In genomic region chr6:62150048-62150663, GRCh38 we compare ENCODE assay signal across 8 cellular contexts.
DNase-seq lines count a peak whose midpoint lies in the region; ATAC-seq and TF ChIP-seq lines count a peak whose summit lies in the region.

No MANE protein-coding gene starts in this region.

- no peaks in the 10 kb centered on the region for H4K20me1 ChIP-seq in OCI-LY3 (ENCODE audit: insufficient read depth, low read length)

- H3K79me2 ChIP-seq in OCI-LY3 (ENCODE audit: low read length), result no peaks in the 10 kb centered on the region

- no peaks in the 10 kb centered on the region for H3K9me3 Mint-ChIP-seq in endothelial cell (ENCODE audit: unreplicated experiment)
- no peaks in the 10 kb centered on the region for H3K9me3 Mint-ChIP-seq in osteocyte (ENCODE audit: unreplicated experiment)
- peaks cover 8% of the 10 kb centered on the region for H3K9me3 Mint-ChIP-seq in activated naive CD8-positive, alpha-beta T cell treated with anti-CD3 and anti-CD28 coated beads, Interleukin-2, amount 50 U/mL, for 24 hours

- DNase-seq in DMS53 treated with DMSO at 0.1 percent for 48 hours (lab: John Stamatoyannopoulos, UW; ENCODE audit: unreplicated experiment), result peak; percentile 59
- DNase-seq in endothelial cell (ENCODE audit: low spot score), result peak; percentile 37
- DNase-seq in osteocyte (ENCODE audit: extremely low spot score, unreplicated experiment), result no peak
- no peak for DNase-seq in activated naive CD8-positive, alpha-beta T cell treated with anti-CD3 and anti-CD28 coated beads, Interleukin-2, amount 50 U/mL, for 24 hours
- DNase-seq in sigmoid colon, result no peak

- TF ChIP-seq EP300 in sigmoid colon (IDR thresholded peaks at IDR 0.05), result no peak

- no peak for TF ChIP-seq POLR2A in sigmoid colon (IDR thresholded peaks at IDR 0.05)

- H3K27ac Mint-ChIP-seq in endothelial cell (ENCODE audit: unreplicated experiment) (no peak overlapping the region), osteocyte (ENCODE audit: unreplicated experiment) (no peak overlapping the region)
- H3K27ac Mint-ChIP-seq in activated naive CD8-positive, alpha-beta T cell treated with anti-CD3 and anti-CD28 coated beads, Interleukin-2, amount 50 U/mL, for 24 hours, result no peak overlapping the region

- H3K4me1 Mint-ChIP-seq in endothelial cell (ENCODE audit: unreplicated experiment) (no peaks in the 10 kb centered on the region), osteocyte (ENCODE audit: unreplicated experiment) (no peaks in the 10 kb centered on the region)
- no peaks in the 10 kb centered on the region for H3K4me1 Mint-ChIP-seq in activated naive CD8-positive, alpha-beta T cell treated with anti-CD3 and anti-CD28 coated beads, Interleukin-2, amount 50 U/mL, for 24 hours

- TF ChIP-seq CTCF in OCI-LY3 (IDR thresholded peaks at IDR 0.05; ENCODE audit: low read depth, low read length) (peak; percentile 92), endothelial cell (IDR thresholded peaks at IDR 0.05; ENCODE audit: unreplicated experiment) (peak; percentile 77), osteocyte (IDR thresholded peaks at IDR 0.05) (peak; percentile 64), sigmoid colon (IDR thresholded peaks at IDR 0.05) (peak in 1 of 4 experiments; percentile 34)

- H3K36me3 ChIP-seq in OCI-LY3 (replicated peaks; ENCODE audit: low read depth, low read length), result no peaks in the 10 kb centered on the region
- H3K36me3 ChIP-seq in sigmoid colon, result no peaks in the 10 kb centered on the region

- H3K27me3 ChIP-seq in OCI-LY3 (ENCODE audit: low read depth, low read length) (no peaks in the 10 kb centered on the region), sigmoid colon (no peaks in the 10 kb centered on the region)

- no peak overlapping the region for H3K4me3 ChIP-seq in OCI-LY3 (ENCODE audit: low read length)
- H3K4me3 ChIP-seq in sigmoid colon, result no peak overlapping the region

- no peak overlapping the region for H2AFZ ChIP-seq in OCI-LY3 (ENCODE audit: low read depth, low read length)

- no peak overlapping the region for H3K27ac ChIP-seq in OCI-LY3 (ENCODE audit: low read length)
- H3K27ac ChIP-seq in sigmoid colon, result no peak overlapping the region

- H3K4me1 ChIP-seq in OCI-LY3 (ENCODE audit: low read length), result peaks cover 10% of the 10 kb centered on the region
- no peaks in the 10 kb centered on the region for H3K4me1 ChIP-seq in sigmoid colon

- 63 to 72% methylated on average over 3 of the region's 3 CpGs for WGBS in sigmoid colon, 2 donors

- no peaks in the 10 kb centered on the region for H3K9me3 ChIP-seq in OCI-LY3 (ENCODE audit: insufficient read depth, low read length)
- H3K9me3 ChIP-seq in sigmoid colon, result no peaks in the 10 kb centered on the region

- no peak overlapping the region for H3K4me3 Mint-ChIP-seq in endothelial cell (ENCODE audit: unreplicated experiment)
- no peak overlapping the region for H3K4me3 Mint-ChIP-seq in osteocyte (ENCODE audit: unreplicated experiment)
- no peak overlapping the region for H3K4me3 Mint-ChIP-seq in activated naive CD8-positive, alpha-beta T cell treated with anti-CD3 and anti-CD28 coated beads, Interleukin-2, amount 50 U/mL, for 24 hours

- H3K36me3 Mint-ChIP-seq in endothelial cell (ENCODE audit: low read depth, unreplicated experiment) (no peaks in the 10 kb centered on the region), osteocyte (ENCODE audit: unreplicated experiment) (no peaks in the 10 kb centered on the region)
- no peaks in the 10 kb centered on the region for H3K36me3 Mint-ChIP-seq in activated naive CD8-positive, alpha-beta T cell treated with anti-CD3 and anti-CD28 coated beads, Interleukin-2, amount 50 U/mL, for 24 hours (ENCODE audit: low read depth)

- H3K27me3 Mint-ChIP-seq in endothelial cell (ENCODE audit: unreplicated experiment) (no peaks in the 10 kb centered on the region), osteocyte (ENCODE audit: unreplicated experiment) (no peaks in the 10 kb centered on the region)
- H3K27me3 Mint-ChIP-seq in activated naive CD8-positive, alpha-beta T cell treated with anti-CD3 and anti-CD28 coated beads, Interleukin-2, amount 50 U/mL, for 24 hours, result no peaks in the 10 kb centered on the region

- H3K4me2 ChIP-seq in OCI-LY3 (ENCODE audit: low read length), result no peak overlapping the region

- H3K9ac ChIP-seq in OCI-LY3 (ENCODE audit: low read length), result no peak overlapping the region

- peak; percentile 69 for ATAC-seq in GM19372 (IDR thresholded peaks at IDR 0.05; ENCODE audit: low read depth, unreplicated experiment)
- peak; percentile 81 for ATAC-seq in HG03457 (IDR thresholded peaks at IDR 0.05; ENCODE audit: unreplicated experiment)
- no peak for ATAC-seq in activated naive CD8-positive, alpha-beta T cell treated with anti-CD3 and anti-CD28 coated beads, Interleukin-2, amount 50 U/mL, for 24 hours

- intact Hi-C loops in sigmoid colon (cut with DNase I), result no loop called here

Comparison
In these comparisons a context has a peak if more than half of its experiments do, and no peak if none do; other contexts are left out.
1. DNase-seq: peak in DMS53 treated with DMSO at 0.1 percent for 48 hours (single experiment) and endothelial cell (single experiment); none in osteocyte (single experiment), activated naive CD8-positive, alpha-beta T cell treated with anti-CD3 and anti-CD28 coated beads, Interleukin-2, amount 50 U/mL, for 24 hours (single experiment) and sigmoid colon (single experiment).